Comparison of ENCODE assay signal across 8 cellular contexts in genomic region chr15:44000248-44000647, GRCh38.
DNase-seq lines count a peak whose midpoint lies in the region; FAIRE-seq and TF ChIP-seq lines count a peak whose summit lies in the region.
"Not testable (repeated sequence)": the region's sequence is repeated elsewhere in the genome, so short reads cannot be mapped to it uniquely, and the experiment has no call there.

No MANE protein-coding gene starts in this region.

- not testable (repeated sequence) for H3K36me3 ChIP-seq in A673 (ENCODE audit: insufficient read depth, low read length, poor library complexity, severe bottlenecking); SK-N-MC (ENCODE audit: insufficient read depth, low read length); bronchial epithelial cell (ENCODE audit: control insufficient read depth, insufficient read depth, low read length); hepatocyte (replicated peaks; ENCODE audit: insufficient read depth, low read depth)

- H3K4me2 ChIP-seq in hepatocyte, result not testable (repeated sequence)

- H3K27ac ChIP-seq in A673 (ENCODE audit: low read depth, low read length, poor library complexity, severe bottlenecking); SK-N-MC; hepatocyte: not testable (repeated sequence)

- H3K4me1 ChIP-seq in A673 (ENCODE audit: insufficient read depth, low read length, poor library complexity, severe bottlenecking), result peaks cover 11% of the 10 kb centered on the region
- not testable (repeated sequence) for H3K4me1 ChIP-seq in hepatocyte (ENCODE audit: insufficient read depth)

- WGBS in hepatocyte (ENCODE audit: low lambda C conversion rate, missing lambda C conversion rate), result 90% methylated on average over 6 of the region's 6 CpGs

- FAIRE-seq in bronchial epithelial cell (lab: Jason Lieb, UNC), result not testable (repeated sequence)

- H3K4me3 ChIP-seq in A673 (ENCODE audit: low read depth, low read length, poor library complexity, severe bottlenecking); SK-N-MC; bronchial epithelial cell (ENCODE audit: low read depth, low read length); hepatocyte: not testable (repeated sequence)

- CTCF ChIA-PET in A673 (lab: Charles Lee), result not testable (repeated sequence)

- not testable (repeated sequence) for H3K9ac ChIP-seq in SK-N-MC (ENCODE audit: insufficient read length)

- not testable (repeated sequence) for H4K20me1 ChIP-seq in hepatocyte (ENCODE audit: insufficient read depth, poor library complexity, severe bottlenecking)

- not testable (repeated sequence) for H3K79me2 ChIP-seq in hepatocyte

- POLR2A ChIA-PET in A673 (lab: Charles Lee; ENCODE audit: low non-redundant PET), result not testable (repeated sequence)

- intact Hi-C loops in A673 (cut with micrococcal nuclease; ENCODE audit: unreplicated experiment), result not testable (repeated sequence)

- H3K9me2 ChIP-seq in hepatocyte (replicated peaks; ENCODE audit: insufficient read depth), result not testable (repeated sequence)

- H3K9me3 ChIP-seq in A673 (ENCODE audit: low read depth, low read length, poor library complexity, severe bottlenecking); SK-N-MC (ENCODE audit: low read depth, low read length); hepatocyte (ENCODE audit: low read depth): not testable (repeated sequence)

- peak; percentile 80 for DNase-seq in A673 (ENCODE audit: low spot score)
- peak; percentile 53 for DNase-seq in ELR (ENCODE audit: low read depth)
- DNase-seq in M059J (ENCODE audit: low read depth), result peak; percentile 86
- DNase-seq in SK-N-MC (ENCODE audit: low read depth, low spot score), result peak; percentile 1
- peak; percentile 61 for DNase-seq in bronchial epithelial cell (ENCODE audit: low read depth)
- peak; percentile 51 for DNase-seq in fibroblast of the conjunctiva (ENCODE audit: low read depth)
- peak; percentile 28 for DNase-seq in hepatocyte (ENCODE audit: low spot score)
- peak; percentile 48 for DNase-seq in pons (ENCODE audit: low spot score)

- H2AFZ ChIP-seq in hepatocyte, result not testable (repeated sequence)

- not testable (repeated sequence) for H3K27me3 ChIP-seq in A673 (replicated peaks; ENCODE audit: insufficient read depth, low read depth, low read length, poor library complexity); bronchial epithelial cell (ENCODE audit: control insufficient read depth, insufficient read depth, low read length); hepatocyte

- TF ChIP-seq CTCF in A673 (conservative IDR thresholded peaks at IDR 0.05; ENCODE audit: low read depth, low read length); bronchial epithelial cell (IDR thresholded peaks at IDR 0.05; ENCODE audit: insufficient read depth, low read length, severe bottlenecking); hepatocyte (IDR thresholded peaks at IDR 0.05; ENCODE audit: poor library complexity): not testable (repeated sequence)

- BruUV-seq in A673 (replicated peaks; lab: Mats Ljungman, UMichigan), result not testable (repeated sequence)

Comparison
In these comparisons a context has a peak if more than half of its experiments do, and no peak if none do; other contexts are left out.
1. DNase-seq: peak in every context shown above with its lines; median percentile 86 in M059J; 80 in A673; 61 in bronchial epithelial cell; 53 in ELR; 51 in fibroblast of the conjunctiva; 48 in pons; 28 in hepatocyte; 1 in SK-N-MC.